ENCODE assay signal across 20 cellular contexts in genomic region chr18:10949655-10950054, GRCh38.
"Had no signal": no experiment of that assay in that cellular context is flagged by ENCODE, and none has a peak within 500 bp of the region (broad histone marks: within the 10 kb centered on the region; RNA-seq: fewer than 3 reads in every experiment).

No MANE protein-coding gene starts in this region.

- H3K36me3 ChIP-seq: colonic mucosa, ovary, right lobe of liver had no signal

- FAIRE-seq: endometrium, keratinocyte, TTC549 had no signal

- DNase-seq: activated CD4-positive, alpha-beta T cell treated with anti-CD3 and anti-CD28 coated beads, Interleukin-2, amount 50 U/mL, for 48 hours; activated CD4-positive, CD25-positive, alpha-beta regulatory T cell treated with anti-CD3 and anti-CD28 coated beads, Interleukin-2, amount 50 U/mL, for 72 hours; activated naive CD4-positive, alpha-beta T cell treated with anti-CD3 and anti-CD28 coated beads, Interleukin-2, amount 10 ng/mL, durations not matched to agents 7 days and 5 days; activated T-cell treated with anti-CD3 and anti-CD28 coated beads, Interleukin-2, amount 50 U/mL, for 24 hours; caudate nucleus; colonic mucosa; mucosa of descending colon; naive thymus-derived CD4-positive, alpha-beta T cell; ovary; right lobe of liver; stimulated activated CD4-positive, alpha-beta T cell treated with anti-CD3 and anti-CD28 coated beads, Interleukin-4, amount 100 ng/mL, for 4 hours; stimulated activated CD8-positive, alpha-beta memory T cell treated with anti-CD3 and anti-CD28 coated beads, Interleukin-4, amount 100 ng/mL, for 48 hours; stimulated activated naive CD8-positive, alpha-beta T cell treated with anti-CD3 and anti-CD28 coated beads, Interleukin-15, Interleukin-2, amounts not matched to agents 100 U/mL and 50 U/mL, for 24 hours; trophoblast cell had no signal

- ATAC-seq: left lobe of liver; mucosa of descending colon; naive thymus-derived CD4-positive, alpha-beta T cell; right lobe of liver; stimulated activated naive CD8-positive, alpha-beta T cell treated with anti-CD3 and anti-CD28 coated beads, Interleukin-15, Interleukin-2, amounts not matched to agents 100 U/mL and 50 U/mL, for 24 hours had no signal

- H3K36me3 Mint-ChIP-seq: activated naive CD4-positive, alpha-beta T cell treated with anti-CD3 and anti-CD28 coated beads, Interleukin-2, amount 10 ng/mL, durations not matched to agents 7 days and 5 days had no signal

- H3K4me3 Mint-ChIP-seq: activated naive CD4-positive, alpha-beta T cell treated with anti-CD3 and anti-CD28 coated beads, Interleukin-2, amount 10 ng/mL, durations not matched to agents 7 days and 5 days; activated T-cell treated with anti-CD3 and anti-CD28 coated beads, Interleukin-2, amount 50 U/mL, for 24 hours; naive thymus-derived CD4-positive, alpha-beta T cell had no signal

- H2AFZ ChIP-seq: hepatocyte had no signal

- H3K9me3 ChIP-seq: colonic mucosa, ovary had no signal

- H3K4me2 ChIP-seq: hepatocyte, smooth muscle cell had no signal

- H3K27me3 ChIP-seq: colonic mucosa, hepatocyte, ovary, right lobe of liver had no signal

- H3K4me3 ChIP-seq: colonic mucosa, hepatocyte, mucosa of descending colon, ovary, right lobe of liver, smooth muscle cell had no signal

- H3K27me3 Mint-ChIP-seq: activated naive CD4-positive, alpha-beta T cell treated with anti-CD3 and anti-CD28 coated beads, Interleukin-2, amount 10 ng/mL, durations not matched to agents 7 days and 5 days; activated T-cell treated with anti-CD3 and anti-CD28 coated beads, Interleukin-2, amount 50 U/mL, for 24 hours had no signal

- H3K4me1 ChIP-seq: colonic mucosa, right lobe of liver had no signal

- H3K27ac Mint-ChIP-seq: activated naive CD4-positive, alpha-beta T cell treated with anti-CD3 and anti-CD28 coated beads, Interleukin-2, amount 10 ng/mL, durations not matched to agents 7 days and 5 days; activated T-cell treated with anti-CD3 and anti-CD28 coated beads, Interleukin-2, amount 50 U/mL, for 24 hours; naive thymus-derived CD4-positive, alpha-beta T cell had no signal

- H3K4me1 Mint-ChIP-seq: activated naive CD4-positive, alpha-beta T cell treated with anti-CD3 and anti-CD28 coated beads, Interleukin-2, amount 10 ng/mL, durations not matched to agents 7 days and 5 days; naive thymus-derived CD4-positive, alpha-beta T cell had no signal

- H3K27ac ChIP-seq: colonic mucosa, hepatocyte, ovary, right lobe of liver had no signal
